ENCODE assay signal across 16 cellular contexts in genomic region chr16:79707867-79708266, GRCh38.
DNase-seq lines count a peak whose midpoint lies in the region; ATAC-seq and TF ChIP-seq lines count a peak whose summit lies in the region.
"Had no signal": no experiment of that assay in that cellular context is flagged by ENCODE, and none has a peak within 500 bp of the region (broad histone marks: within the 10 kb centered on the region; RNA-seq: fewer than 3 reads in every experiment).

No MANE protein-coding gene starts in this region.

- ATAC-seq in RWPE2 (ENCODE audit: low read depth) (peak; percentile 52; the same call in 1 of the 3 replicates), lung (ENCODE audit: insufficient read depth, low FRiP score) (peak; percentile 75), HG02678 (IDR thresholded peaks at IDR 0.05; ENCODE audit: unreplicated experiment) (no peak), GM19023 (IDR thresholded peaks at IDR 0.05; ENCODE audit: unreplicated experiment) (no peak)
- no peak for ATAC-seq in naive thymus-derived CD4-positive, alpha-beta T cell

- TF ChIP-seq EP300 in transverse colon (IDR thresholded peaks at IDR 0.05; ENCODE audit: low read depth) = no peak

- peaks cover 0 to 3% (median 0%) of the 10 kb centered on the region in 11 donors for H3K9me3 Mint-ChIP-seq in naive thymus-derived CD4-positive, alpha-beta T cell
- peaks cover 5% of the 10 kb centered on the region for H3K9me3 Mint-ChIP-seq in activated CD4-positive, alpha-beta memory T cell treated with anti-CD3 and anti-CD28 coated beads, Interleukin-2, amount 10 ng/mL, durations not matched to agents 7 days and 5 days
- H3K9me3 Mint-ChIP-seq: IgD-negative memory B cell; T-helper 2 cell treated with Interferon-gamma antibody and Interleukin-4, amounts not matched to agents 5 μg/mL and 100 μg/mL, for 36 hours had no signal

- H3K27me3 Mint-ChIP-seq in naive thymus-derived CD4-positive, alpha-beta T cell = peaks cover 0 to 4% (median 0%) of the 10 kb centered on the region in 5 donors
- H3K27me3 Mint-ChIP-seq in activated CD4-positive, alpha-beta memory T cell treated with anti-CD3 and anti-CD28 coated beads, Interleukin-2, amount 10 ng/mL, durations not matched to agents 7 days and 5 days = no peaks in the 10 kb centered on the region

- H3K4me3 ChIP-seq in RWPE2 (ENCODE audit: severe bottlenecking) = no peak overlapping the region
- H3K4me3 ChIP-seq in fibroblast of mammary gland (ENCODE audit: control insufficient read depth, low read depth, low read length) = no peak overlapping the region
- H3K4me3 ChIP-seq in lung = no peak overlapping the region
- H3K4me3 ChIP-seq in transverse colon = no peak overlapping the region
- no peak overlapping the region for H3K4me3 ChIP-seq in naive thymus-derived CD4-positive, alpha-beta T cell (ENCODE audit: low read length)

- in situ Hi-C loops in transverse colon (cut with MboI; ENCODE audit: low pct_ligation_motif_present in 1 of 4, low pct_unique_long_range_greater_than_20kb in 1 of 4, low sequenced_read_pairs in 3 of 4) = no loop called here

- peaks cover 5% of the 10 kb centered on the region for H3K4me1 ChIP-seq in RWPE2 (ENCODE audit: insufficient read depth, poor library complexity, severe bottlenecking)
- H3K4me1 ChIP-seq in lung (ENCODE audit: control insufficient read depth in 2 of 2, insufficient read depth in 2 of 2, low read length in 2 of 2) = peaks cover 0 to 3% of the 10 kb centered on the region in 2 donors
- H3K4me1 ChIP-seq in transverse colon = peaks cover 0 to 7% (median 2%) of the 10 kb centered on the region in 4 donors
- no peaks in the 10 kb centered on the region for H3K4me1 ChIP-seq in naive thymus-derived CD4-positive, alpha-beta T cell (ENCODE audit: control insufficient read depth in 2 of 2, insufficient read depth in 2 of 2, low read length in 2 of 2)

- no peak for DNase-seq in RWPE2 (ENCODE audit: low spot score)
- peak; percentile 58 for DNase-seq in fibroblast of mammary gland (ENCODE audit: low read depth)
- DNase-seq in lung (ENCODE audit: low spot score) = peak; percentile 45
- peak; percentile 46 for DNase-seq in transverse colon
- no peak for DNase-seq in naive thymus-derived CD4-positive, alpha-beta T cell
- no peak for DNase-seq in activated CD4-positive, alpha-beta memory T cell treated with anti-CD3 and anti-CD28 coated beads, Interleukin-2, amount 10 ng/mL, durations not matched to agents 7 days and 5 days
- DNase-seq: activated CD4-positive, alpha-beta T cell treated with anti-CD3 and anti-CD28 coated beads for 1 hour; activated gamma-delta T cell; NCI-H1417; NK-92 treated with Interleukin-12 subunit alpha and Interleukin-12 subunit beta, amount 100 ng/mL, for 24 hours; nucleus accumbens; stimulated activated naive CD4-positive, alpha-beta T cell treated with Interleukin-2 at 50 U/mL for 16 hours had no signal

- intact Hi-C loops in transverse colon (cut with DNase I; ENCODE audit: low total_unique reads) = no loop called here
- intact Hi-C loops in naive thymus-derived CD4-positive, alpha-beta T cell (cut with micrococcal nuclease) = no loop called here

- no peak for TF ChIP-seq POLR2A in transverse colon (IDR thresholded peaks at IDR 0.05)

- H3K36me3 ChIP-seq in RWPE2 (ENCODE audit: low read depth) (no peaks in the 10 kb centered on the region), lung (ENCODE audit: control insufficient read depth in 2 of 2, insufficient read depth in 2 of 2, low read length in 2 of 2) (no peaks in the 10 kb centered on the region), transverse colon (no peaks in the 10 kb centered on the region)
- no peaks in the 10 kb centered on the region for H3K36me3 ChIP-seq in naive thymus-derived CD4-positive, alpha-beta T cell (ENCODE audit: control insufficient read depth in 2 of 3, insufficient read depth in 3 of 3, low read length in 3 of 3)

- H3K4me1 Mint-ChIP-seq in naive thymus-derived CD4-positive, alpha-beta T cell = peaks cover 0 to 7% (median 0%) of the 10 kb centered on the region in 7 donors
- peaks cover 5% of the 10 kb centered on the region for H3K4me1 Mint-ChIP-seq in activated CD4-positive, alpha-beta memory T cell treated with anti-CD3 and anti-CD28 coated beads, Interleukin-2, amount 10 ng/mL, durations not matched to agents 7 days and 5 days
- H3K4me1 Mint-ChIP-seq: IgD-negative memory B cell had no signal

- peaks cover 0 to 2% (median 0%) of the 10 kb centered on the region in 5 donors for H3K36me3 Mint-ChIP-seq in naive thymus-derived CD4-positive, alpha-beta T cell
- H3K36me3 Mint-ChIP-seq in activated CD4-positive, alpha-beta memory T cell treated with anti-CD3 and anti-CD28 coated beads, Interleukin-2, amount 10 ng/mL, durations not matched to agents 7 days and 5 days (ENCODE audit: low read depth) = peaks cover 4% of the 10 kb centered on the region
- H3K36me3 Mint-ChIP-seq: IgD-negative memory B cell had no signal

- H3K9me3 ChIP-seq in RWPE2 (ENCODE audit: severe bottlenecking) (no peaks in the 10 kb centered on the region), lung (ENCODE audit: control insufficient read depth in 2 of 2, insufficient read depth in 1 of 2, low read length in 1 of 2) (no peaks in the 10 kb centered on the region), transverse colon (no peaks in the 10 kb centered on the region)
- no peaks in the 10 kb centered on the region for H3K9me3 ChIP-seq in naive thymus-derived CD4-positive, alpha-beta T cell (ENCODE audit: control insufficient read depth in 2 of 3, low read length in 3 of 3)

- no peak overlapping the region for H3K4me3 Mint-ChIP-seq in naive thymus-derived CD4-positive, alpha-beta T cell
- no peak overlapping the region for H3K4me3 Mint-ChIP-seq in activated CD4-positive, alpha-beta memory T cell treated with anti-CD3 and anti-CD28 coated beads, Interleukin-2, amount 10 ng/mL, durations not matched to agents 7 days and 5 days
- H3K4me3 Mint-ChIP-seq: IgD-negative memory B cell; T-helper 2 cell treated with Interferon-gamma antibody and Interleukin-4, amounts not matched to agents 5 μg/mL and 100 μg/mL, for 36 hours had no signal

- H3K27ac ChIP-seq in RWPE2 (ENCODE audit: poor library complexity, severe bottlenecking) = no peak overlapping the region
- peak overlapping the region in 1 of 2 donors; percentile 33 for H3K27ac ChIP-seq in lung (ENCODE audit: low read depth in 1 of 2, low read length in 1 of 2)
- no peak overlapping the region for H3K27ac ChIP-seq in transverse colon
- no peak overlapping the region for H3K27ac ChIP-seq in naive thymus-derived CD4-positive, alpha-beta T cell (ENCODE audit: low read depth, low read length)

- H3K27me3 ChIP-seq in RWPE2 (ENCODE audit: insufficient read depth, poor library complexity, severe bottlenecking) (no peaks in the 10 kb centered on the region), lung (ENCODE audit: control insufficient read depth, insufficient read depth) (no peaks in the 10 kb centered on the region), transverse colon (no peaks in the 10 kb centered on the region)
- no peaks in the 10 kb centered on the region for H3K27me3 ChIP-seq in naive thymus-derived CD4-positive, alpha-beta T cell (ENCODE audit: control insufficient read depth in 2 of 2, insufficient read depth in 2 of 2, low read length in 2 of 2)

- POLR2A ChIA-PET in naive thymus-derived CD4-positive, alpha-beta T cell (lab: Charles Lee) = no interaction called here
- POLR2A ChIA-PET in activated CD4-positive, alpha-beta memory T cell treated with anti-CD3 and anti-CD28 coated beads, Interleukin-2, amount 10 ng/mL, durations not matched to agents 7 days and 5 days (lab: Charles Lee) = interaction anchor here (0.8 kb wide), 1 partner anchor 68 kb away, joined by 3 read pairs; no protein-coding TSS in a partner anchor

- no peak for TF ChIP-seq CTCF in RWPE2 (IDR thresholded peaks at IDR 0.05; ENCODE audit: poor library complexity, severe bottlenecking)
- no peak for TF ChIP-seq CTCF in fibroblast of mammary gland (conservative IDR thresholded peaks at IDR 0.05; ENCODE audit: control insufficient read depth, insufficient read depth, low read depth, low read length)
- TF ChIP-seq CTCF in lung (IDR thresholded peaks at IDR 0.05; ENCODE audit: control extremely low read depth, extremely low read depth) = no peak
- no peak for TF ChIP-seq CTCF in transverse colon (IDR thresholded peaks at IDR 0.05)

- WGBS in lung, 2 donors = 81 to 92% methylated on average over 6 of the region's 6 CpGs
- WGBS in transverse colon (ENCODE audit: low coverage in 1 of 2), 2 donors = 63% methylated on average over 6 of the region's 6 CpGs; no CpG with 5 or more reads in 1 of the 2 donors

- no peak overlapping the region for H3K27ac Mint-ChIP-seq in naive thymus-derived CD4-positive, alpha-beta T cell
- no peak overlapping the region for H3K27ac Mint-ChIP-seq in activated CD4-positive, alpha-beta memory T cell treated with anti-CD3 and anti-CD28 coated beads, Interleukin-2, amount 10 ng/mL, durations not matched to agents 7 days and 5 days
- H3K27ac Mint-ChIP-seq: IgD-negative memory B cell; T-helper 2 cell treated with Interferon-gamma antibody and Interleukin-4, amounts not matched to agents 5 μg/mL and 100 μg/mL, for 36 hours had no signal

- CTCF ChIA-PET in naive thymus-derived CD4-positive, alpha-beta T cell (lab: Charles Lee) = no interaction called here
- CTCF ChIA-PET in activated CD4-positive, alpha-beta memory T cell treated with anti-CD3 and anti-CD28 coated beads, Interleukin-2, amount 10 ng/mL, durations not matched to agents 7 days and 5 days (lab: Charles Lee) = no interaction called here

Comparison
In these comparisons a context has a peak if more than half of its experiments do, and no peak if none do; other contexts are left out.
1. ATAC-seq: peak in RWPE2 (single experiment) and lung (single experiment); none in naive thymus-derived CD4-positive, alpha-beta T cell (single experiment), HG02678 (single experiment) and GM19023 (single experiment).
2. DNase-seq: peak in fibroblast of mammary gland (single experiment), lung (single experiment) and transverse colon (single experiment); none in RWPE2 (single experiment), naive thymus-derived CD4-positive, alpha-beta T cell (0 of 9) and activated CD4-positive, alpha-beta memory T cell treated with anti-CD3 and anti-CD28 coated beads, Interleukin-2, amount 10 ng/mL, durations not matched to agents 7 days and 5 days (single experiment).